Comparison of ENCODE assay signal across 8 cellular contexts in genomic region chr10:114821293-114821914, GRCh38. TPM values are rescaled to one million over a fixed set of nuclear protein-coding genes. Genes with fewer than 3 reads are reported as not detected.
DNase-seq lines count a peak whose midpoint lies in the region; ATAC-seq and TF ChIP-seq lines count a peak whose summit lies in the region.

Gene FHIP2A, plus strand, starts transcription at chr10:114821780. Its CDS starts 299 bp downstream, at chr10:114822079.

- DNase-seq in Ammon's horn (ENCODE audit: low spot score): peak; percentile 51
- DNase-seq in NCI-H510A treated with DMSO at 0.1 percent for 48 hours (lab: John Stamatoyannopoulos, UW): peak; percentile 87
- peak; percentile 84 for DNase-seq in activated CD8-positive, alpha-beta T cell treated with anti-CD3 and anti-CD28 coated beads for 36 hours
- DNase-seq in lung microvascular endothelial cell (ENCODE audit: low read depth in 2 of 2): peak; percentile 79 to 84
- peak; percentile 64 for DNase-seq in stimulated activated CD8-positive, alpha-beta memory T cell treated with anti-CD3 and anti-CD28 coated beads, Interleukin-12 subunit alpha, Interleukin-12 subunit beta, amount 100 ng/mL, for 1 hour (ENCODE audit: low read depth)

- H3K4me3 ChIP-seq in ectodermal cell (ENCODE audit: insufficient read depth, low read depth, low read length): peak within 1 kb of the TSS; percentile 89

- H3K4me1 ChIP-seq in ectodermal cell (ENCODE audit: control insufficient read depth, insufficient read depth, low read length): no peaks in the 10 kb centered on the region

- peaks cover 10% of the 10 kb centered on the region for H3K36me3 Mint-ChIP-seq in activated CD8-positive, alpha-beta T cell treated with anti-CD3 and anti-CD28 coated beads for 36 hours (ENCODE audit: low read depth)

- no peaks in the 10 kb centered on the region for H3K27me3 ChIP-seq in ectodermal cell (ENCODE audit: control insufficient read depth, insufficient read depth, low read length, poor library complexity, severe bottlenecking)

- no peaks in the 10 kb centered on the region for H3K9me3 ChIP-seq in ectodermal cell (ENCODE audit: control insufficient read depth, low read length)

- H3K9me3 Mint-ChIP-seq in activated CD8-positive, alpha-beta T cell treated with anti-CD3 and anti-CD28 coated beads for 36 hours: no peaks in the 10 kb centered on the region

- POLR2A ChIA-PET in activated CD8-positive, alpha-beta T cell treated with anti-CD3 and anti-CD28 coated beads for 36 hours (lab: Charles Lee): interaction anchor here (0.7 to 2.0 kb wide), 9 partner anchors 13 to 280 kb away, joined by 3 to 8 read pairs (median 3); partner anchors contain the start of gene TRUB1

- H3K27me3 Mint-ChIP-seq in activated CD8-positive, alpha-beta T cell treated with anti-CD3 and anti-CD28 coated beads for 36 hours: peaks cover 2% of the 10 kb centered on the region

- peak within 1 kb of the TSS; percentile 92 for H3K4me3 Mint-ChIP-seq in activated CD8-positive, alpha-beta T cell treated with anti-CD3 and anti-CD28 coated beads for 36 hours

- CTCF ChIA-PET in activated CD8-positive, alpha-beta T cell treated with anti-CD3 and anti-CD28 coated beads for 36 hours (lab: Charles Lee): interaction anchor here (0.8 to 3.1 kb wide), 27 partner anchors 8 to 518 kb away, joined by 3 to 19 read pairs (median 4); partner anchors contain the start of gene TRUB1

- H3K4me1 Mint-ChIP-seq in activated CD8-positive, alpha-beta T cell treated with anti-CD3 and anti-CD28 coated beads for 36 hours (ENCODE audit: low read depth): peaks cover 34% of the 10 kb centered on the region

- TF ChIP-seq CTCF in activated CD8-positive, alpha-beta T cell treated with anti-CD3 and anti-CD28 coated beads for 36 hours (IDR thresholded peaks at IDR 0.05): no peak

- 6% methylated on average over 59 of the region's 59 CpGs for WGBS in ectodermal cell, 2 experiments

- no peaks in the 10 kb centered on the region for H3K36me3 ChIP-seq in ectodermal cell (ENCODE audit: control insufficient read depth, insufficient read depth, low read length)

- intact Hi-C loops in activated CD8-positive, alpha-beta T cell treated with anti-CD3 and anti-CD28 coated beads for 36 hours (cut with micrococcal nuclease): no loop called here

- peak within 1 kb of the TSS; percentile 26 for H3K27ac ChIP-seq in ectodermal cell (ENCODE audit: insufficient read depth, low read depth, low read length, poor library complexity, severe bottlenecking)

- ATAC-seq in GM18870 (IDR thresholded peaks at IDR 0.05; ENCODE audit: unreplicated experiment) (peak; percentile 42), HG03108 (IDR thresholded peaks at IDR 0.05; ENCODE audit: unreplicated experiment) (peak; percentile 75)
- peak; percentile 91 for ATAC-seq in activated CD8-positive, alpha-beta T cell treated with anti-CD3 and anti-CD28 coated beads for 36 hours

- peak within 1 kb of the TSS; percentile 94 for H3K27ac Mint-ChIP-seq in activated CD8-positive, alpha-beta T cell treated with anti-CD3 and anti-CD28 coated beads for 36 hours

RNA-seq across cellular contexts. Expression of gene FHIP2A, which starts in this region (rescaled TPM):
- total RNA-seq in activated CD8-positive, alpha-beta T cell treated with anti-CD3 and anti-CD28 coated beads for 36 hours: 10 to 100 TPM; 12.6 to 16.6 TPM
- polyA plus RNA-seq in ectodermal cell (2013, experiment 1 of 4): 13.7 TPM
- 13.5 TPM for polyA plus RNA-seq in ectodermal cell (2013, experiment 2 of 4)
- 13.1 TPM for polyA plus RNA-seq in ectodermal cell (2013, experiment 3 of 4)
- polyA plus RNA-seq in ectodermal cell (2013, experiment 4 of 4): 16.2 TPM
- 20.5 and 24.2 TPM in 2 replicates for total RNA-seq in lung microvascular endothelial cell

Comparison
In these comparisons a context has a peak if more than half of its experiments do, and no peak if none do; other contexts are left out.
1. Peak in every context shown above with its lines: DNase-seq, ATAC-seq, H3K4me3 ChIP-seq and H3K27ac ChIP-seq.